In genomic region chr3:12808587-12808986, GRCh38 we compare ENCODE assay signal across 24 cellular contexts. TPM values are rescaled to one million over a fixed set of nuclear protein-coding genes. Genes with fewer than 3 reads are reported as not detected.
DNase-seq lines count a peak whose midpoint lies in the region; ATAC-seq and TF ChIP-seq lines count a peak whose summit lies in the region.
"Had no signal": no experiment of that assay in that cellular context is flagged by ENCODE, and none has a peak within 500 bp of the region (broad histone marks: within the 10 kb centered on the region; RNA-seq: fewer than 3 reads in every experiment).

No MANE protein-coding gene starts in this region.

- CTCF ChIA-PET in activated CD8-positive, alpha-beta T cell treated with anti-CD3 and anti-CD28 coated beads, Interleukin-2, amount 10 ng/mL, durations not matched to agents 7 days and 5 days (lab: Charles Lee), result interaction anchor here (1.3 to 3.6 kb wide), 6 partner anchors 13 to 102 kb away, joined by 3 to 34 read pairs (median 6); partner anchors contain the start of gene RPL32
- CTCF ChIA-PET in activated CD8-positive, alpha-beta T cell treated with anti-CD3 and anti-CD28 coated beads for 36 hours (lab: Charles Lee), result interaction anchor here (2.7 to 4.2 kb wide), 4 partner anchors 9 to 21 kb away, joined by 13 to 38 read pairs (median 30); partner anchors contain the start of gene CAND2
- CTCF ChIA-PET in Calu3 (lab: Charles Lee), result interaction anchor here (0.6 kb wide), 1 partner anchor 176 kb away, joined by 3 read pairs; no protein-coding TSS in a partner anchor

- H3K27ac Mint-ChIP-seq in activated CD8-positive, alpha-beta T cell treated with anti-CD3 and anti-CD28 coated beads, Interleukin-2, amount 10 ng/mL, durations not matched to agents 7 days and 5 days, result peak overlapping the region; percentile 8
- H3K27ac Mint-ChIP-seq in activated CD8-positive, alpha-beta T cell treated with anti-CD3 and anti-CD28 coated beads for 36 hours, result no peak overlapping the region
- H3K27ac Mint-ChIP-seq in Calu3 (ENCODE audit: unreplicated experiment), result no peak overlapping the region
- H3K27ac Mint-ChIP-seq in glutamatergic neuron (ENCODE audit: unreplicated experiment), result no peak overlapping the region
- peak overlapping the region; percentile 7 for H3K27ac Mint-ChIP-seq in progenitor cell of endocrine pancreas
- H3K27ac Mint-ChIP-seq: activated CD4-positive, alpha-beta memory T cell treated with anti-CD3 and anti-CD28 coated beads for 36 hours had no signal

- BruUV-seq in Calu3 (replicated peaks; lab: Mats Ljungman, UMichigan), result no TSS peak

- no peak overlapping the region for H3K27ac ChIP-seq in ovary
- H3K27ac ChIP-seq: C4-2B, RWPE1 had no signal

- DNase-seq in activated CD8-positive, alpha-beta T cell treated with anti-CD3 and anti-CD28 coated beads, Interleukin-2, amount 10 ng/mL, durations not matched to agents 7 days and 5 days, result no peak
- no peak for DNase-seq in activated CD8-positive, alpha-beta T cell treated with anti-CD3 and anti-CD28 coated beads for 36 hours
- DNase-seq in Calu3, result no peak
- no peak for DNase-seq in glutamatergic neuron
- DNase-seq in progenitor cell of endocrine pancreas (ENCODE audit: low spot score, unreplicated experiment), result no peak
- DNase-seq in ovary, result no peak
- no peak for DNase-seq in NCI-H2196 (lab: John Stamatoyannopoulos, UW; ENCODE audit: unreplicated experiment)
- DNase-seq: activated CD4-positive, alpha-beta memory T cell treated with anti-CD3 and anti-CD28 coated beads for 36 hours; activated T-cell treated with anti-CD3 and anti-CD28 coated beads, Interleukin-2, amount 50 U/mL, for 1 hour; amniotic stem cell; esophagus squamous epithelium; Kasumi-1; NCI-H1105; NCI-H2107; NCI-H524; stimulated activated CD4-positive, alpha-beta T cell treated with anti-CD3 and anti-CD28 coated beads, Interleukin-1b, Interleukin-23, amount 100 ng/mL, for 48 hours; stomach had no signal

- TF ChIP-seq CTCF in activated CD8-positive, alpha-beta T cell treated with anti-CD3 and anti-CD28 coated beads for 36 hours (IDR thresholded peaks at IDR 0.05), result no peak
- TF ChIP-seq CTCF in Calu3 (IDR thresholded peaks at IDR 0.05; ENCODE audit: unreplicated experiment), result no peak
- no peak for TF ChIP-seq CTCF in glutamatergic neuron (IDR thresholded peaks at IDR 0.05; ENCODE audit: partially characterized antibody, unreplicated experiment)
- TF ChIP-seq CTCF in progenitor cell of endocrine pancreas (IDR thresholded peaks at IDR 0.05; ENCODE audit: unreplicated experiment), result no peak
- no peak for TF ChIP-seq CTCF in ovary (IDR thresholded peaks at IDR 0.05)

- 68 to 81% (median 80%) methylated on average over 2 of the region's 2 CpGs for WGBS in ovary, 3 donors

- H3K36me3 ChIP-seq in ovary, result no peaks in the 10 kb centered on the region

- no peaks in the 10 kb centered on the region for H3K4me1 ChIP-seq in ovary (ENCODE audit: insufficient read depth)
- H3K4me1 ChIP-seq: HAP-1 had no signal

- H3K4me3 ChIP-seq in ovary, result no peak overlapping the region
- H3K4me3 ChIP-seq: esophagus squamous epithelium, HAP-1, stomach had no signal

- no peaks in the 10 kb centered on the region for H3K9me3 Mint-ChIP-seq in activated CD8-positive, alpha-beta T cell treated with anti-CD3 and anti-CD28 coated beads, Interleukin-2, amount 10 ng/mL, durations not matched to agents 7 days and 5 days (ENCODE audit: insufficient read depth)
- H3K9me3 Mint-ChIP-seq in activated CD8-positive, alpha-beta T cell treated with anti-CD3 and anti-CD28 coated beads for 36 hours, result no peaks in the 10 kb centered on the region
- H3K9me3 Mint-ChIP-seq in Calu3 (ENCODE audit: low read depth, unreplicated experiment), result no peaks in the 10 kb centered on the region
- H3K9me3 Mint-ChIP-seq in glutamatergic neuron (ENCODE audit: unreplicated experiment), result peaks cover 4% of the 10 kb centered on the region
- H3K9me3 Mint-ChIP-seq in progenitor cell of endocrine pancreas (ENCODE audit: low read depth), result no peaks in the 10 kb centered on the region
- H3K9me3 Mint-ChIP-seq: activated CD4-positive, alpha-beta memory T cell treated with anti-CD3 and anti-CD28 coated beads for 36 hours had no signal

- H3K4me3 Mint-ChIP-seq in activated CD8-positive, alpha-beta T cell treated with anti-CD3 and anti-CD28 coated beads, Interleukin-2, amount 10 ng/mL, durations not matched to agents 7 days and 5 days, result no peak overlapping the region
- no peak overlapping the region for H3K4me3 Mint-ChIP-seq in activated CD8-positive, alpha-beta T cell treated with anti-CD3 and anti-CD28 coated beads for 36 hours
- H3K4me3 Mint-ChIP-seq in Calu3 (ENCODE audit: low read depth, unreplicated experiment) (peak overlapping the region; percentile 68), glutamatergic neuron (ENCODE audit: unreplicated experiment) (peak overlapping the region; percentile 9), progenitor cell of endocrine pancreas (ENCODE audit: low read depth) (peak overlapping the region; percentile 49)

- H3K9me3 ChIP-seq in ovary, result no peaks in the 10 kb centered on the region
- H3K9me3 ChIP-seq: esophagus squamous epithelium, HAP-1, stomach had no signal

- POLR2A ChIA-PET in activated CD8-positive, alpha-beta T cell treated with anti-CD3 and anti-CD28 coated beads, Interleukin-2, amount 10 ng/mL, durations not matched to agents 7 days and 5 days (lab: Charles Lee), result no interaction called here
- POLR2A ChIA-PET in activated CD8-positive, alpha-beta T cell treated with anti-CD3 and anti-CD28 coated beads for 36 hours (lab: Charles Lee), result interaction anchor here (0.6 to 2.8 kb wide), 3 partner anchors 24 to 32 kb away, joined by 3 to 12 read pairs (median 3); no protein-coding TSS in a partner anchor

- peaks cover 11% of the 10 kb centered on the region for H3K27me3 Mint-ChIP-seq in activated CD8-positive, alpha-beta T cell treated with anti-CD3 and anti-CD28 coated beads, Interleukin-2, amount 10 ng/mL, durations not matched to agents 7 days and 5 days (ENCODE audit: low read depth)
- no peaks in the 10 kb centered on the region for H3K27me3 Mint-ChIP-seq in activated CD8-positive, alpha-beta T cell treated with anti-CD3 and anti-CD28 coated beads for 36 hours
- H3K27me3 Mint-ChIP-seq in Calu3 (ENCODE audit: unreplicated experiment) (peaks cover 16% of the 10 kb centered on the region), glutamatergic neuron (ENCODE audit: unreplicated experiment) (peaks cover 6% of the 10 kb centered on the region), progenitor cell of endocrine pancreas (peaks cover 8% of the 10 kb centered on the region)
- H3K27me3 Mint-ChIP-seq: activated CD4-positive, alpha-beta memory T cell treated with anti-CD3 and anti-CD28 coated beads for 36 hours had no signal

- TF ChIP-seq POLR2A in ovary (IDR thresholded peaks at IDR 0.05), result no peak

- H3K27me3 ChIP-seq in ovary, result no peaks in the 10 kb centered on the region
- H3K27me3 ChIP-seq: esophagus squamous epithelium, stomach had no signal

- peaks cover 6% of the 10 kb centered on the region for H3K4me1 Mint-ChIP-seq in activated CD8-positive, alpha-beta T cell treated with anti-CD3 and anti-CD28 coated beads, Interleukin-2, amount 10 ng/mL, durations not matched to agents 7 days and 5 days (ENCODE audit: low read depth)
- H3K4me1 Mint-ChIP-seq in activated CD8-positive, alpha-beta T cell treated with anti-CD3 and anti-CD28 coated beads for 36 hours (ENCODE audit: low read depth), result peaks cover 7% of the 10 kb centered on the region
- H3K4me1 Mint-ChIP-seq in Calu3 (ENCODE audit: low read depth, unreplicated experiment) (peaks cover 8% of the 10 kb centered on the region), glutamatergic neuron (ENCODE audit: low read depth, unreplicated experiment) (peaks cover 3% of the 10 kb centered on the region), progenitor cell of endocrine pancreas (ENCODE audit: low read depth) (no peaks in the 10 kb centered on the region)

- no peak for TF ChIP-seq EP300 in ovary (IDR thresholded peaks at IDR 0.05)

- intact Hi-C loops in activated CD8-positive, alpha-beta T cell treated with anti-CD3 and anti-CD28 coated beads for 36 hours (cut with micrococcal nuclease), result no loop called here
- intact Hi-C loops in Calu3 (cut with micrococcal nuclease; ENCODE audit: unreplicated experiment), result no loop called here
- intact Hi-C loops in ovary (cut with DNase I), result no loop called here

- no peak for ATAC-seq in activated CD8-positive, alpha-beta T cell treated with anti-CD3 and anti-CD28 coated beads, Interleukin-2, amount 10 ng/mL, durations not matched to agents 7 days and 5 days
- ATAC-seq in activated CD8-positive, alpha-beta T cell treated with anti-CD3 and anti-CD28 coated beads for 36 hours, result no peak
- no peak for ATAC-seq in activated CD4-positive, CD25-positive, alpha-beta regulatory T cell treated with anti-CD3 and anti-CD28 coated beads, Interleukin-2, amount 50 U/mL, for 24 hours

- no peaks in the 10 kb centered on the region for H3K36me3 Mint-ChIP-seq in activated CD8-positive, alpha-beta T cell treated with anti-CD3 and anti-CD28 coated beads, Interleukin-2, amount 10 ng/mL, durations not matched to agents 7 days and 5 days (ENCODE audit: low read depth)
- no peaks in the 10 kb centered on the region for H3K36me3 Mint-ChIP-seq in activated CD8-positive, alpha-beta T cell treated with anti-CD3 and anti-CD28 coated beads for 36 hours (ENCODE audit: low read depth)
- H3K36me3 Mint-ChIP-seq in Calu3 (ENCODE audit: insufficient read depth, unreplicated experiment) (peaks cover 8% of the 10 kb centered on the region), glutamatergic neuron (ENCODE audit: unreplicated experiment) (no peaks in the 10 kb centered on the region), progenitor cell of endocrine pancreas (ENCODE audit: insufficient read depth) (peaks cover 1% of the 10 kb centered on the region)
- H3K36me3 Mint-ChIP-seq: activated CD4-positive, alpha-beta memory T cell treated with anti-CD3 and anti-CD28 coated beads for 36 hours had no signal

RNA-seq across cellular contexts. Expression of gene CAND2, which starts 12.1 kb away (rescaled TPM):
- total RNA-seq in activated CD8-positive, alpha-beta T cell treated with anti-CD3 and anti-CD28 coated beads, Interleukin-2, amount 10 ng/mL, durations not matched to agents 7 days and 5 days, result under 1 TPM; 0.31 to 0.53 TPM
- 1 to 10 TPM; 1.5 to 1.9 TPM for total RNA-seq in activated CD8-positive, alpha-beta T cell treated with anti-CD3 and anti-CD28 coated beads for 36 hours
- total RNA-seq in Calu3 (2022), result not detected in 2 replicates
- 8.8 TPM for total RNA-seq in glutamatergic neuron (ENCODE audit: unreplicated experiment)
- total RNA-seq in progenitor cell of endocrine pancreas, result 7.9 and 11.0 TPM in 2 replicates
- 10 to 100 TPM; 11.4 to 25.1 (median 17.6) TPM for total RNA-seq in ovary
- 1 to 10 TPM; 3.5 to 6.3 TPM for polyA plus RNA-seq in ovary

RNA-seq across cellular contexts. Expression of gene RPL32, which starts 32.8 kb away (rescaled TPM):
- total RNA-seq in activated CD8-positive, alpha-beta T cell treated with anti-CD3 and anti-CD28 coated beads, Interleukin-2, amount 10 ng/mL, durations not matched to agents 7 days and 5 days, result 1,000 to 10,000 TPM; 1,764 to 1,890 TPM
- total RNA-seq in activated CD8-positive, alpha-beta T cell treated with anti-CD3 and anti-CD28 coated beads for 36 hours, result 1,000 to 10,000 TPM; 2,861 to 2,981 TPM
- total RNA-seq in Calu3 (2022) (1,117 and 1,222 TPM in 2 replicates), glutamatergic neuron (ENCODE audit: unreplicated experiment) (966 TPM), progenitor cell of endocrine pancreas (1,626 and 1,662 TPM in 2 replicates), ovary (1,000 to 10,000 TPM; 1,975 to 3,878 (median 2,959) TPM)
- polyA plus RNA-seq in ovary, result 1,000 to 10,000 TPM; 4,745 to 7,414 TPM

RNA-seq across cellular contexts. Expression of gene TMEM40, which starts 49.5 kb away (rescaled TPM):
- not detected for total RNA-seq in activated CD8-positive, alpha-beta T cell treated with anti-CD3 and anti-CD28 coated beads, Interleukin-2, amount 10 ng/mL, durations not matched to agents 7 days and 5 days
- total RNA-seq in activated CD8-positive, alpha-beta T cell treated with anti-CD3 and anti-CD28 coated beads for 36 hours, result not detected
- total RNA-seq in Calu3 (2022) (0.42 and 0.98 TPM in 2 replicates), glutamatergic neuron (ENCODE audit: unreplicated experiment) (not detected), progenitor cell of endocrine pancreas (0.36 TPM in 1 of 2 replicates, not detected in the other), ovary (under 1 TPM in 1 of 7 donors, not detected in 6; 0.80 TPM)
- under 1 TPM; 0.11 to 0.20 TPM for polyA plus RNA-seq in ovary
- total RNA-seq: activated CD4-positive, alpha-beta memory T cell treated with anti-CD3 and anti-CD28 coated beads for 36 hours; glomerular endothelial cell; HT1080; osteoblast; stomach had no signal

Comparison
In these comparisons a context has a peak if more than half of its experiments do, and no peak if none do; other contexts are left out.
1. H3K27ac Mint-ChIP-seq: peak in activated CD8-positive, alpha-beta T cell treated with anti-CD3 and anti-CD28 coated beads, Interleukin-2, amount 10 ng/mL, durations not matched to agents 7 days and 5 days (single experiment) and progenitor cell of endocrine pancreas (single experiment); none in activated CD8-positive, alpha-beta T cell treated with anti-CD3 and anti-CD28 coated beads for 36 hours (single experiment), Calu3 (single experiment) and glutamatergic neuron (single experiment).
2. H3K4me3 Mint-ChIP-seq: peak in Calu3 (single experiment), glutamatergic neuron (single experiment) and progenitor cell of endocrine pancreas (single experiment); none in activated CD8-positive, alpha-beta T cell treated with anti-CD3 and anti-CD28 coated beads, Interleukin-2, amount 10 ng/mL, durations not matched to agents 7 days and 5 days (single experiment) and activated CD8-positive, alpha-beta T cell treated with anti-CD3 and anti-CD28 coated beads for 36 hours (single experiment).